In the genomic region with DNA sequence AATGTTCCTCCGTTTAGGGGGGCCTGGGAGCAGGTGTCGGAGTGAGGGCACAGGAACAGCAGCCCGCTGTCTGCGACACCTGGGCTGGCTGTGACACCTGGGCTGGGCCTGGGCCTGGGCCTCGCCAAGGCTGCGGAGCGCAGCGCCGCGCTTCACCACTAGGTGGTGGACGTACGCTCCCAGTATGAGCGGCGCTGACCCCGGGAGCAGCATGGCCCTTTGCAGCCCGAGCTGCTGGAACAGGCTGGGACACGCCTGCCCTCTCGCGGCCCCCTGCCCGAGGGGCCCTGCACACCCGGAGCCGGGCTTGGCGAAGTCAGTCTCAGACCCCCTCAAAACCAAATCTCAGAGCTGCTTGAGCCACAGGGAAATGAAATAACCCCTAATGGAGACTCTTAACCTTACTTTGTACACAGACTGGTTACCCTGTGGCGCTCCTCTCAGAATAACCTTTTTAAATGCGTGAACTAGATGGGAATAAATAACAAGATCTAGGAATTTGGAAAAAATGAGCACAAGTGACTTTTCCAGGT, we compare ENCODE assay signal across 8 cellular contexts. TPM values are rescaled to one million over a fixed set of nuclear protein-coding genes. Genes with fewer than 3 reads are reported as not detected.
A peak's percentile ranks its signal among the peaks of the same experiment; 100 is the strongest.
DNase-seq lines count a peak whose midpoint lies in the region; ATAC-seq and TF ChIP-seq lines count a peak whose summit lies in the region.

No MANE protein-coding gene starts in this region.

- H4K91ac ChIP-seq in neuronal stem cell (ENCODE audit: low read depth, low read length, poor library complexity): no peak overlapping the region

- no peak overlapping the region for H2BK15ac ChIP-seq in neuronal stem cell (ENCODE audit: low read length)

- H3K4me3 ChIP-seq in DND-41 (ENCODE audit: low read depth in 1 of 2, low read length in 2 of 2) (no peak overlapping the region), foreskin fibroblast (ENCODE audit: low read depth in 1 of 2, low read length in 2 of 2) (no peak overlapping the region), neuronal stem cell (ENCODE audit: low read length in 2 of 2) (no peak overlapping the region)

- no peak overlapping the region for H2AK5ac ChIP-seq in neuronal stem cell (ENCODE audit: low read depth, low read length)

- H4K8ac ChIP-seq in neuronal stem cell (ENCODE audit: low read depth, low read length): no peak overlapping the region

- H3K36me3 Mint-ChIP-seq in activated T-helper 2 cell treated with anti-CD3 and anti-CD28 coated beads, Interferon-gamma antibody, Interleukin-2, Interleukin-4, amounts not matched to agents 10 μg/mL and 5 μg/mL and 100 μg/mL, durations not matched to agents 14 hours and 24 hours and 36 hours (ENCODE audit: low read depth): no peaks in the 10 kb centered on the region

- H3K4me1 ChIP-seq in DND-41 (ENCODE audit: insufficient read depth, low read length) (peaks cover 10% of the 10 kb centered on the region), neuronal stem cell (ENCODE audit: control insufficient read depth in 2 of 2, insufficient read depth in 1 of 2, low read depth in 1 of 2, low read length in 2 of 2) (peaks cover 0 to 4% of the 10 kb centered on the region in 2 donors)

- TF ChIP-seq EP300 in Ishikawa (IDR thresholded peaks at IDR 0.05; ENCODE audit: borderline replicate concordance): no peak

- no CpG with 5 or more reads among the region's 25 CpGs for WGBS in neuronal stem cell (ENCODE audit: extremely low coverage in 2 of 2, insufficient read length in 2 of 2, insufficient replicate concordance in 1 of 2), 2 donors

- H2AFZ ChIP-seq in DND-41 (ENCODE audit: low read depth, low read length): peak overlapping the region; percentile 62
- H2AFZ ChIP-seq in neuronal stem cell (ENCODE audit: low read length): peak overlapping the region; percentile 86

- DNase-seq in DND-41: peak; percentile 78
- DNase-seq in RWPE1 (ENCODE audit: low spot score): peak; percentile 76
- DNase-seq in activated T-helper 2 cell treated with anti-CD3 and anti-CD28 coated beads, Interferon-gamma antibody, Interleukin-2, Interleukin-4, amounts not matched to agents 10 μg/mL and 5 μg/mL and 100 μg/mL, durations not matched to agents 14 hours and 24 hours and 36 hours (ENCODE audit: low spot score): peak; percentile 60
- peak; percentile 45 to 85 for DNase-seq in foreskin fibroblast
- peak; percentile 68 for DNase-seq in neuronal stem cell (ENCODE audit: low spot score)
- peak; percentile 21 for DNase-seq in stromal cell of bone marrow (ENCODE audit: low read depth)

- no peaks in the 10 kb centered on the region for H3K36me3 ChIP-seq in DND-41 (ENCODE audit: insufficient read depth, low read length)
- no peaks in the 10 kb centered on the region for H3K36me3 ChIP-seq in neuronal stem cell (replicated peaks in 1 of 2; ENCODE audit: control insufficient read depth in 2 of 2, insufficient read depth in 2 of 2, low read length in 2 of 2)

- peaks cover 4% of the 10 kb centered on the region for H3K27me3 ChIP-seq in DND-41 (ENCODE audit: insufficient read depth, low read length, poor library complexity)
- peaks cover 0 to 7% (median 0%) of the 10 kb centered on the region in 3 experiments for H3K27me3 ChIP-seq in neuronal stem cell (ENCODE audit: control insufficient read depth in 3 of 3, insufficient read depth in 3 of 3, low read depth in 1 of 3, low read length in 3 of 3)

- H3K27ac Mint-ChIP-seq in activated T-helper 2 cell treated with anti-CD3 and anti-CD28 coated beads, Interferon-gamma antibody, Interleukin-2, Interleukin-4, amounts not matched to agents 10 μg/mL and 5 μg/mL and 100 μg/mL, durations not matched to agents 14 hours and 24 hours and 36 hours: no peak overlapping the region

- CTCF ChIA-PET in RWPE1 (lab: Yijun Ruan, JAX): interaction anchor here (0.5 to 7.6 kb wide), 20 partner anchors 8 to 382 kb away, joined by 3 to 69 read pairs (median 4); a partner anchor contains a TSS

- peaks cover 8% of the 10 kb centered on the region for H3K9me3 ChIP-seq in DND-41 (ENCODE audit: insufficient read depth, low read length, severe bottlenecking)
- H3K9me3 ChIP-seq in neuronal stem cell (replicated peaks in 1 of 2; ENCODE audit: control insufficient read depth in 2 of 2, insufficient read depth in 1 of 2, low read depth in 1 of 2, low read length in 2 of 2): no peaks in the 10 kb centered on the region

- H3K4me2 ChIP-seq in DND-41 (ENCODE audit: insufficient read depth, low read length): peak overlapping the region; percentile 43
- no peak overlapping the region for H3K4me2 ChIP-seq in neuronal stem cell (ENCODE audit: insufficient read depth, low read length, poor library complexity, severe bottlenecking)

- no peak overlapping the region for H3K4ac ChIP-seq in neuronal stem cell (ENCODE audit: low read length)

- no peak overlapping the region for H3K9ac ChIP-seq in DND-41 (ENCODE audit: low read depth, low read length)
- H3K9ac ChIP-seq in neuronal stem cell (ENCODE audit: low read depth, low read length, poor library complexity): no peak overlapping the region

- no peak overlapping the region for H3K18ac ChIP-seq in neuronal stem cell (ENCODE audit: low read length)

- H4K20me1 ChIP-seq in DND-41 (ENCODE audit: insufficient read depth, low read length): no peaks in the 10 kb centered on the region; the same call in 1 of the 2 replicates

- no peaks in the 10 kb centered on the region for H3K27me3 Mint-ChIP-seq in activated T-helper 2 cell treated with anti-CD3 and anti-CD28 coated beads, Interferon-gamma antibody, Interleukin-2, Interleukin-4, amounts not matched to agents 10 μg/mL and 5 μg/mL and 100 μg/mL, durations not matched to agents 14 hours and 24 hours and 36 hours (ENCODE audit: low read depth)

- TF ChIP-seq CTCF in DND-41 (IDR thresholded peaks at IDR 0.05; ENCODE audit: borderline replicate concordance, extremely low read depth, low read length, poor library complexity, severe bottlenecking): peak; percentile 96
- peak; percentile 97 for TF ChIP-seq CTCF in RWPE1 (conservative IDR thresholded peaks at IDR 0.05; ENCODE audit: low read depth)
- TF ChIP-seq CTCF in foreskin fibroblast (IDR thresholded peaks at IDR 0.05; ENCODE audit: low read depth, low read length): peak; percentile 97

- H3K23ac ChIP-seq in neuronal stem cell (ENCODE audit: low read depth, low read length, poor library complexity): no peak overlapping the region

- no peak overlapping the region for H2BK5ac ChIP-seq in neuronal stem cell (ENCODE audit: low read length)

- no peaks in the 10 kb centered on the region for H3K4me1 Mint-ChIP-seq in activated T-helper 2 cell treated with anti-CD3 and anti-CD28 coated beads, Interferon-gamma antibody, Interleukin-2, Interleukin-4, amounts not matched to agents 10 μg/mL and 5 μg/mL and 100 μg/mL, durations not matched to agents 14 hours and 24 hours and 36 hours (ENCODE audit: low read depth)

- ATAC-seq in DND-41 (ENCODE audit: insufficient read depth, low read depth): peak; percentile 100
- peak; percentile 99 for ATAC-seq in GM21717 (IDR thresholded peaks at IDR 0.05; ENCODE audit: unreplicated experiment)

- no peak overlapping the region for H3K4me3 Mint-ChIP-seq in activated T-helper 2 cell treated with anti-CD3 and anti-CD28 coated beads, Interferon-gamma antibody, Interleukin-2, Interleukin-4, amounts not matched to agents 10 μg/mL and 5 μg/mL and 100 μg/mL, durations not matched to agents 14 hours and 24 hours and 36 hours (ENCODE audit: low read depth)

- H2BK120ac ChIP-seq in neuronal stem cell (ENCODE audit: low read depth, low read length): no peak overlapping the region

- intact Hi-C loops in activated T-helper 2 cell treated with anti-CD3 and anti-CD28 coated beads, Interferon-gamma antibody, Interleukin-2, Interleukin-4, amounts not matched to agents 10 μg/mL and 5 μg/mL and 100 μg/mL, durations not matched to agents 14 hours and 24 hours and 36 hours (cut with micrococcal nuclease): loop anchor here (1.0 to 5.0 kb wide), 2 partner anchors 49 to 298 kb away; no protein-coding TSS in a partner anchor

- H3K79me1 ChIP-seq in neuronal stem cell (ENCODE audit: low read depth, low read length): no peaks in the 10 kb centered on the region

- H3K27ac ChIP-seq in DND-41 (ENCODE audit: low read length) (no peak overlapping the region), RWPE1 (no peak overlapping the region), neuronal stem cell (replicated peaks; ENCODE audit: low read length) (no peak overlapping the region)

- POLR2A ChIA-PET in RWPE1 (lab: Yijun Ruan, JAX; ENCODE audit: low non-redundant PET): no interaction called here

- H3K14ac ChIP-seq in neuronal stem cell (ENCODE audit: low read length): no peak overlapping the region

- H3K9me3 Mint-ChIP-seq in activated T-helper 2 cell treated with anti-CD3 and anti-CD28 coated beads, Interferon-gamma antibody, Interleukin-2, Interleukin-4, amounts not matched to agents 10 μg/mL and 5 μg/mL and 100 μg/mL, durations not matched to agents 14 hours and 24 hours and 36 hours: no peaks in the 10 kb centered on the region

- H3K79me2 ChIP-seq in DND-41 (ENCODE audit: insufficient read depth, low read length): no peaks in the 10 kb centered on the region

- peak; percentile 83 for TF ChIP-seq RAD21 in Ishikawa (IDR thresholded peaks at IDR 0.05; ENCODE audit: low read depth)

- H2BK12ac ChIP-seq in neuronal stem cell (ENCODE audit: low read length): no peak overlapping the region

TF ChIP-seq in Ishikawa, 13 proteins besides CTCF, POLR2A, EP300 and RAD21 (continues in another document):
- no peak for TF ChIP-seq EGR1 (IDR thresholded peaks at IDR 0.05)
- 0 out of 2 replicates have a peak, but pooled peaks have one; percentile 65 for TF ChIP-seq YY1 (IDR thresholded peaks at IDR 0.05; ENCODE audit: low read depth)
- TF ChIP-seq TCF12 (IDR thresholded peaks at IDR 0.05; ENCODE audit: low read depth): peak; percentile 40; the same call in 1 of the 2 replicates

RNA-seq across cellular contexts. Expression of a gene that starts 38.6 kb away (rescaled TPM):
- total RNA-seq in activated T-helper 2 cell treated with anti-CD3 and anti-CD28 coated beads, Interferon-gamma antibody, Interleukin-2, Interleukin-4, amounts not matched to agents 10 μg/mL and 5 μg/mL and 100 μg/mL, durations not matched to agents 14 hours and 24 hours and 36 hours: not detected in 2 replicates
- 0.06 TPM for polyA plus RNA-seq in neuronal stem cell (2013, experiment 1 of 2)
- 0.07 TPM for polyA plus RNA-seq in neuronal stem cell (2013, experiment 2 of 2)

Comparison
In these comparisons a context has a peak if more than half of its experiments do, and no peak if none do; other contexts are left out.
1. DNase-seq: peak in every context shown above with its lines; median percentile 78 in DND-41; 76 in RWPE1; 68 in neuronal stem cell; 65 in foreskin fibroblast; 60 in activated T-helper 2 cell treated with anti-CD3 and anti-CD28 coated beads, Interferon-gamma antibody, Interleukin-2, Interleukin-4, amounts not matched to agents 10 μg/mL and 5 μg/mL and 100 μg/mL, durations not matched to agents 14 hours and 24 hours and 36 hours; 21 in stromal cell of bone marrow.